9 cellular contexts compared by ENCODE assay signal in the genomic region with DNA sequence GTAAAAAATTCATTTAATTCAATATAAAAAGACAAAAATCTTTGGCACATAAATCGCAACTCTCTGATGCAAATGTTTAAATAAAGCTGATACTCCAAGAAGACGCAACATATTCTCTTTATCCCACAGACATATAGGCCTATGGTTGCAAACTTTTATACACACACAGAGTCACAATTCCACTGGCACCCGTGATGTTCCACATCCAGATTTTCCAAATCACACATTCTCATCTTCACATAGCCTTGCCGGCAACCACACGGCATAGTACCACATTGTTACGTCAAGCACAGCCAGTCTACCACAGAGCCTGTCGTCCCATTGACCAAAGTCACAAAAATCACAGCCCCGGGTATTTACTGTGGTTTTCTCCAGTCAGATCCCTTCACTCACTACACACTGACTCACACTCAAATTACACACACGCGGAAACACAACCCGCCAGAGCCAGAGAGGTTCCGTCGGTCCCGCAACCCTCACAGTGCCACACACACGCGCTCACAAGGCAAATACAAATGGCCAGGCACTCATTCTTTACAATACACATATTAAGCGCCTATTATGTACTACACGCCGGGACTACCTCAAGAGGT. TPM values are rescaled to one million over a fixed set of nuclear protein-coding genes. Genes with fewer than 3 reads are reported as not detected.
DNase-seq lines count a peak whose midpoint lies in the region; ATAC-seq, FAIRE-seq and TF ChIP-seq lines count a peak whose summit lies in the region.
"Had no signal": no experiment of that assay in that cellular context is flagged by ENCODE, and none has a peak within 500 bp of the region (broad histone marks: within the 10 kb centered on the region; RNA-seq: fewer than 3 reads in every experiment).

No MANE protein-coding gene starts in this region.

- peak overlapping the region; percentile 60 for H3K4ac ChIP-seq in H1 (replicated peaks; ENCODE audit: insufficient read length, low read depth, low read length)

- H2BK12ac ChIP-seq in H1 (ENCODE audit: low read depth, low read length): peak overlapping the region; percentile 68; the same call in 1 of the 2 replicates

- peak overlapping the region; percentile 92; the same call in 1 of the 2 replicates for H4K8ac ChIP-seq in H1 (ENCODE audit: extremely low read depth, insufficient read depth, low read length)

- TF ChIP-seq EP300 in H1 (IDR thresholded peaks at IDR 0.05; ENCODE audit: borderline replicate concordance in 1 of 2, low read depth in 2 of 2, low read length in 2 of 2): no peak

- H3K4me2 ChIP-seq in H1 (ENCODE audit: insufficient read depth in 1 of 2, low read depth in 2 of 2, low read length in 2 of 2): peak overlapping the region; percentile 84 to 97

- peak overlapping the region; percentile 76 for H4K91ac ChIP-seq in H1 (replicated peaks; ENCODE audit: insufficient read length, low read length)

- peak overlapping the region; percentile 77 for H4K5ac ChIP-seq in H1 (ENCODE audit: insufficient read length, low read depth, low read length)

- H3K4me1 ChIP-seq in HUES64 (ENCODE audit: insufficient read depth, low read length): no peaks in the 10 kb centered on the region
- peaks cover 0 to 3% (median 1%) of the 10 kb centered on the region in 4 experiments; a peak in 3 of 7 replicates for H3K4me1 ChIP-seq in H1 (replicated peaks in 1 of 4; ENCODE audit: control insufficient read depth in 3 of 4, insufficient read depth in 4 of 4, low read length in 3 of 4)

- H3K4me1 Mint-ChIP-seq in T-helper 2 cell treated with Interferon-gamma antibody and Interleukin-4, amounts not matched to agents 5 μg/mL and 100 μg/mL, for 36 hours (ENCODE audit: low read depth): peaks cover 26% of the 10 kb centered on the region
- H3K4me1 Mint-ChIP-seq in mesothelial cell of epicardium: peaks cover 22% of the 10 kb centered on the region

- peaks cover 5 to 15% of the 10 kb centered on the region in 2 experiments; a peak in 3 of 4 replicates for H3K79me2 ChIP-seq in H1 (ENCODE audit: control insufficient read depth in 1 of 2, insufficient read depth in 2 of 2, low read length in 2 of 2)

- no peaks in the 10 kb centered on the region for H3K36me3 ChIP-seq in HUES64 (ENCODE audit: insufficient read depth, low read length)
- H3K36me3 ChIP-seq in H1 (ENCODE audit: control insufficient read depth in 2 of 4, insufficient read depth in 4 of 4, low read length in 3 of 4): no peaks in the 10 kb centered on the region

- no peak overlapping the region for H2AK5ac ChIP-seq in H1 (ENCODE audit: low read depth, low read length)

- peak; percentile 20 for ATAC-seq in GM19438 (IDR thresholded peaks at IDR 0.05; ENCODE audit: low read depth, unreplicated experiment)

- H3K79me1 ChIP-seq in H1 (ENCODE audit: low read depth, low read length): peaks cover 3% of the 10 kb centered on the region; the same call in 1 of the 2 replicates

- TF ChIP-seq RAD21 in H1 (IDR thresholded peaks at IDR 0.05 in 1 of 2, conservative IDR thresholded peaks at IDR 0.05 in 1 of 2; ENCODE audit: low read depth in 2 of 2, low read length in 2 of 2): no peak

- no peak overlapping the region for H2BK120ac ChIP-seq in H1 (replicated peaks; ENCODE audit: low read depth, low read length)

- H3K36me3 Mint-ChIP-seq in T-helper 2 cell treated with Interferon-gamma antibody and Interleukin-4, amounts not matched to agents 5 μg/mL and 100 μg/mL, for 36 hours (ENCODE audit: low read depth): peaks cover 38% of the 10 kb centered on the region
- peaks cover 20% of the 10 kb centered on the region for H3K36me3 Mint-ChIP-seq in mesothelial cell of epicardium

- H3K27me3 ChIP-seq in HUES64 (ENCODE audit: insufficient read depth, low read length): no peaks in the 10 kb centered on the region
- no peaks in the 10 kb centered on the region for H3K27me3 ChIP-seq in H1 (replicated peaks in 1 of 4; ENCODE audit: control insufficient read depth in 3 of 4, extremely low read depth in 1 of 4, insufficient read depth in 3 of 4, low read length in 3 of 4)

- no peak for FAIRE-seq in H1 (lab: Jason Lieb, UNC)
- FAIRE-seq: colon had no signal

- peak overlapping the region; percentile 92 for H3K4me3 ChIP-seq in HUES64 (ENCODE audit: low read length)
- peak overlapping the region; percentile 78 to 97 (median 96) for H3K4me3 ChIP-seq in H1 (ENCODE audit: extremely low read depth in 1 of 4, insufficient read depth in 2 of 4, low read depth in 3 of 4, low read length in 4 of 4)

- no peak overlapping the region for H3K23ac ChIP-seq in H1 (ENCODE audit: insufficient read length)

- no peak overlapping the region for H3K27ac ChIP-seq in HUES64 (ENCODE audit: low read depth, low read length)
- no peak overlapping the region for H3K27ac ChIP-seq in H1 (ENCODE audit: low read depth, low read length)
- H3K27ac ChIP-seq in temporal lobe (ENCODE audit: low read depth, low read length): peak overlapping the region; percentile 59

- peaks cover 25% of the 10 kb centered on the region for H3K9me3 Mint-ChIP-seq in T-helper 2 cell treated with Interferon-gamma antibody and Interleukin-4, amounts not matched to agents 5 μg/mL and 100 μg/mL, for 36 hours
- H3K9me3 Mint-ChIP-seq in mesothelial cell of epicardium: peaks cover 15% of the 10 kb centered on the region

- H3K14ac ChIP-seq in H1 (ENCODE audit: insufficient read length): no peak overlapping the region

- H3K9me3 ChIP-seq in HUES64 (ENCODE audit: insufficient read depth, low read depth, low read length) (peaks cover 16% of the 10 kb centered on the region), H1 (ENCODE audit: insufficient read depth in 2 of 2, low read depth in 1 of 2, low read length in 1 of 2) (peaks cover 9 to 15% of the 10 kb centered on the region in 2 experiments; a peak in 2 of 4 replicates)

- no peak for TF ChIP-seq POLR2A in H1 (IDR thresholded peaks at IDR 0.05; ENCODE audit: control extremely low read depth in 1 of 2, low read depth in 2 of 2, low read length in 2 of 2)

- H3K9ac ChIP-seq in HUES64 (ENCODE audit: low read depth, low read length) (peak overlapping the region; percentile 79), H1 (replicated peaks in 1 of 4; ENCODE audit: extremely low read depth in 1 of 4, low read depth in 3 of 4, low read length in 3 of 4) (peak overlapping the region in 3 of 4 experiments; percentile 56 to 81 (median 61); a peak in 5 of 7 replicates)

- H3K56ac ChIP-seq in H1 (replicated peaks; ENCODE audit: insufficient read length, low read depth, low read length): no peak overlapping the region

- peak overlapping the region; percentile 97 for H2AFZ ChIP-seq in H1 (ENCODE audit: low read length)

- peak overlapping the region; percentile 71 for H3K18ac ChIP-seq in H1 (ENCODE audit: extremely low read depth, low read length)

- peak; percentile 72 for DNase-seq in DMS 273 (lab: John Stamatoyannopoulos, UW; ENCODE audit: unreplicated experiment)
- DNase-seq in T-helper 2 cell treated with Interferon-gamma antibody and Interleukin-4, amounts not matched to agents 5 μg/mL and 100 μg/mL, for 36 hours (ENCODE audit: low spot score): no peak
- no peak for DNase-seq in H1 (ENCODE audit: low read depth in 1 of 2, low spot score in 2 of 2)
- no peak for DNase-seq in mesothelial cell of epicardium (ENCODE audit: low spot score in 2 of 2, unreplicated experiment in 2 of 2)
- no peak for DNase-seq in NCI-H1436 treated with DMSO at 0.1 percent for 48 hours (lab: John Stamatoyannopoulos, UW)

- POLR2A ChIA-PET in H1 (lab: Charles Lee; ENCODE audit: partially characterized antibody): interaction anchor here (0.9 to 1.6 kb wide), 4 partner anchors 10 to 26 kb away, joined by 3 to 4 read pairs (median 3); a partner anchor contains a TSS

- H3K4me3 Mint-ChIP-seq in T-helper 2 cell treated with Interferon-gamma antibody and Interleukin-4, amounts not matched to agents 5 μg/mL and 100 μg/mL, for 36 hours: peak overlapping the region; percentile 93
- H3K4me3 Mint-ChIP-seq in mesothelial cell of epicardium: peak overlapping the region; percentile 91

- CTCF ChIA-PET in H1 (lab: Charles Lee; ENCODE audit: partially characterized antibody): no interaction called here

- H3K27me3 Mint-ChIP-seq in T-helper 2 cell treated with Interferon-gamma antibody and Interleukin-4, amounts not matched to agents 5 μg/mL and 100 μg/mL, for 36 hours (ENCODE audit: low read depth): no peaks in the 10 kb centered on the region
- H3K27me3 Mint-ChIP-seq in mesothelial cell of epicardium (ENCODE audit: low read depth): no peaks in the 10 kb centered on the region

- H2BK20ac ChIP-seq in H1 (ENCODE audit: low read length): no peak overlapping the region

- TF ChIP-seq CTCF in H1 (IDR thresholded peaks at IDR 0.05; ENCODE audit: control extremely low read depth in 1 of 3, insufficient read depth in 1 of 3, low read depth in 1 of 3, low read length in 3 of 3) (no peak), mesothelial cell of epicardium (IDR thresholded peaks at IDR 0.05; ENCODE audit: unreplicated experiment) (no peak)

- 10% methylated on average over 19 of the region's 19 CpGs for WGBS in HUES64
- WGBS in H1 (ENCODE audit: extremely low coverage in 1 of 2, insufficient coverage in 1 of 2, insufficient read length in 1 of 2, insufficient replicate concordance in 2 of 2, low coverage in 1 of 2, low lambda C conversion rate in 2 of 2, missing lambda C conversion rate in 1 of 2), 2 experiments: 14% methylated on average over 19 of the region's 19 CpGs; no CpG with 5 or more reads in 1 of the 2 experiments

- H2BK5ac ChIP-seq in H1 (ENCODE audit: low read depth, low read length): peak overlapping the region; percentile 78; the same call in 1 of the 2 replicates

- H2BK15ac ChIP-seq in H1 (ENCODE audit: low read length): no peak overlapping the region

- peak overlapping the region; percentile 96 for H3K27ac Mint-ChIP-seq in T-helper 2 cell treated with Interferon-gamma antibody and Interleukin-4, amounts not matched to agents 5 μg/mL and 100 μg/mL, for 36 hours
- H3K27ac Mint-ChIP-seq in mesothelial cell of epicardium: peak overlapping the region; percentile 89

- peaks cover 9% of the 10 kb centered on the region for H3K23me2 ChIP-seq in H1 (ENCODE audit: low read depth, low read length)

- no peaks in the 10 kb centered on the region for H4K20me1 ChIP-seq in H1 (replicated peaks in 1 of 2; ENCODE audit: control insufficient read depth in 1 of 2, insufficient read depth in 2 of 2, low read length in 2 of 2)

RNA-seq across cellular contexts. Expression of a gene that starts 0.5 kb away (rescaled TPM):
- polyA plus RNA-seq in HUES64 (2013, experiment 1 of 2): 1.2 TPM
- polyA plus RNA-seq in HUES64 (2013, experiment 2 of 2): 0.70 TPM
- 1.1 and 1.9 TPM in 2 replicates for total RNA-seq in H1 (2021; fragmentation: NEBNext Ultra II Directional; extraction: Animal tissue kit (Norgen Biotek cat#: 25700))
- polyA plus RNA-seq in H1 (2011; rRNA removed): 0.05 and 0.21 TPM in 2 replicates
- polyA plus RNA-seq in H1 (2011; cell fraction: cytosol; rRNA removed): 0.22 TPM
- 0.13 TPM for polyA plus RNA-seq in H1 (2011; cell fraction: nucleus; rRNA removed)
- 0.48 to 1.1 TPM (median 0.63 TPM) in 4 replicates for polyA plus RNA-seq in H1 (2012, experiment 1 of 2)
- not detected for polyA plus RNA-seq in H1 (2012, experiment 2 of 2)
- 0.49 TPM for polyA plus RNA-seq in H1 (2013, experiment 1 of 2)
- 0.35 TPM for polyA plus RNA-seq in H1 (2013, experiment 2 of 2)
- 1.6 and 2.2 TPM in 2 replicates for polyA minus RNA-seq in H1 (2011; rRNA and poly(A)+ RNA removed)
- 1.7 TPM for polyA minus RNA-seq in H1 (2011; cell fraction: cytosol; rRNA and poly(A)+ RNA removed)
- 3.0 TPM for polyA minus RNA-seq in H1 (2011; cell fraction: nucleus; rRNA and poly(A)+ RNA removed)
- total RNA-seq in mesothelial cell of epicardium: 6.8 to 9.8 TPM (median 8.7 TPM) in 3 replicates
- 14.0 TPM for total RNA-seq in temporal lobe

RNA-seq across cellular contexts. Expression of a gene that starts 25.3 kb away (rescaled TPM):
- 112 TPM for polyA plus RNA-seq in HUES64 (2013, experiment 1 of 2)
- 101 TPM for polyA plus RNA-seq in HUES64 (2013, experiment 2 of 2)
- 126 and 127 TPM in 2 replicates for total RNA-seq in H1 (2021; fragmentation: NEBNext Ultra II Directional; extraction: Animal tissue kit (Norgen Biotek cat#: 25700))
- 116 and 148 TPM in 2 replicates for polyA plus RNA-seq in H1 (2011; rRNA removed)
- 128 TPM for polyA plus RNA-seq in H1 (2011; cell fraction: cytosol; rRNA removed)
- polyA plus RNA-seq in H1 (2011; cell fraction: nucleus; rRNA removed): 158 TPM
- 130 to 163 TPM (median 157 TPM) in 4 replicates for polyA plus RNA-seq in H1 (2012, experiment 1 of 2)
- 164 TPM for polyA plus RNA-seq in H1 (2012, experiment 2 of 2)
- polyA plus RNA-seq in H1 (2013, experiment 1 of 2): 79.2 TPM
- polyA plus RNA-seq in H1 (2013, experiment 2 of 2): 73.0 TPM
- 48.7 and 77.4 TPM in 2 replicates for polyA minus RNA-seq in H1 (2011; rRNA and poly(A)+ RNA removed)
- polyA minus RNA-seq in H1 (2011; cell fraction: cytosol; rRNA and poly(A)+ RNA removed): 70.6 TPM
- 36.8 TPM for polyA minus RNA-seq in H1 (2011; cell fraction: nucleus; rRNA and poly(A)+ RNA removed)
- total RNA-seq in mesothelial cell of epicardium (81.3 to 85.8 TPM (median 83.2 TPM) in 3 replicates), temporal lobe (52.6 TPM)

RNA-seq across cellular contexts. Expression of a gene that starts 59.7 kb away (rescaled TPM):
- polyA plus RNA-seq in HUES64 (2013, experiment 1 of 2): 5.8 TPM
- polyA plus RNA-seq in HUES64 (2013, experiment 2 of 2): 5.8 TPM
- total RNA-seq in H1 (2021; fragmentation: NEBNext Ultra II Directional; extraction: Animal tissue kit (Norgen Biotek cat#: 25700)): 17.1 and 22.4 TPM in 2 replicates
- polyA plus RNA-seq in H1 (2011; rRNA removed): 2.2 and 3.1 TPM in 2 replicates
- polyA plus RNA-seq in H1 (2011; cell fraction: cytosol; rRNA removed): 3.9 TPM
- polyA plus RNA-seq in H1 (2011; cell fraction: nucleus; rRNA removed): 7.1 TPM
- polyA plus RNA-seq in H1 (2012, experiment 1 of 2): 8.3 to 15.9 TPM (median 9.9 TPM) in 4 replicates
- 0.17 TPM for polyA plus RNA-seq in H1 (2012, experiment 2 of 2)
- polyA plus RNA-seq in H1 (2013, experiment 1 of 2): 8.8 TPM
- 7.8 TPM for polyA plus RNA-seq in H1 (2013, experiment 2 of 2)
- polyA minus RNA-seq in H1 (2011; rRNA and poly(A)+ RNA removed): 27.0 and 30.6 TPM in 2 replicates
- polyA minus RNA-seq in H1 (2011; cell fraction: cytosol; rRNA and poly(A)+ RNA removed): 5.3 TPM
- 33.5 TPM for polyA minus RNA-seq in H1 (2011; cell fraction: nucleus; rRNA and poly(A)+ RNA removed)
- total RNA-seq in mesothelial cell of epicardium: 34.7 to 42.3 TPM (median 35.1 TPM) in 3 replicates
- 34.9 TPM for total RNA-seq in temporal lobe
